19 cellular contexts compared by ENCODE assay signal in genomic region chr19:31659897-31660210, GRCh38.
DNase-seq lines count a peak whose midpoint lies in the region; TF ChIP-seq lines count a peak whose summit lies in the region.
"Had no signal": no experiment of that assay in that cellular context is flagged by ENCODE, and none has a peak within 500 bp of the region (broad histone marks: within the 10 kb centered on the region; RNA-seq: fewer than 3 reads in every experiment).

No MANE protein-coding gene starts in this region.

- TF ChIP-seq CTCF in mammary epithelial cell (conservative IDR thresholded peaks at IDR 0.05 in 1 of 2, IDR thresholded peaks at IDR 0.05 in 1 of 2; ENCODE audit: extremely low read depth in 1 of 2, insufficient read depth in 1 of 2, low read depth in 1 of 2, low read length in 2 of 2) (no peak), MCF 10A (IDR thresholded peaks at IDR 0.05; ENCODE audit: unreplicated experiment) (no peak), esophagus muscularis mucosa (IDR thresholded peaks at IDR 0.05) (no peak)

- H3K4me3 ChIP-seq in mammary epithelial cell (replicated peaks in 1 of 3; ENCODE audit: insufficient read depth in 1 of 3, low read depth in 2 of 3, low read length in 3 of 3) (no peak overlapping the region), esophagus muscularis mucosa (no peak overlapping the region)
- H3K4me3 ChIP-seq: GM23338 had no signal

- POLR2A ChIA-PET in MCF 10A (lab: Yijun Ruan, JAX), result no interaction called here

- TF ChIP-seq POLR2A in esophagus muscularis mucosa (IDR thresholded peaks at IDR 0.05; ENCODE audit: low read depth), result no peak

- H2AFZ ChIP-seq in mammary epithelial cell (ENCODE audit: low read depth, low read length), result no peak overlapping the region
- H2AFZ ChIP-seq: GM23338 had no signal

- no peaks in the 10 kb centered on the region for H3K79me2 ChIP-seq in mammary epithelial cell (ENCODE audit: insufficient read depth, low read length)

- no peak overlapping the region for H3K9ac ChIP-seq in mammary epithelial cell (ENCODE audit: insufficient read depth, low read length)

- dilution Hi-C loops in mammary epithelial cell (cut with HindIII; ENCODE audit: low sequenced_read_pairs), result no loop called here

- H3K9me3 ChIP-seq in mammary epithelial cell (replicated peaks; ENCODE audit: insufficient read depth, low read length) (peaks cover 3% of the 10 kb centered on the region), esophagus muscularis mucosa (no peaks in the 10 kb centered on the region)
- H3K9me3 ChIP-seq: BE2C had no signal

- no TSS peak for BruUV-seq in mammary epithelial cell (replicated peaks; lab: Mats Ljungman, UMichigan)
- no TSS peak for BruUV-seq in MCF 10A (replicated peaks; lab: Mats Ljungman, UMichigan)

- no peaks in the 10 kb centered on the region for H4K20me1 ChIP-seq in mammary epithelial cell (ENCODE audit: insufficient read depth, low read length)

- DNase-seq in mammary epithelial cell (peak; percentile 73), MCF 10A (ENCODE audit: unreplicated experiment) (no peak), astrocyte of the hippocampus (ENCODE audit: low read depth, low spot score) (peak; percentile 14), myocyte (ENCODE audit: low read depth) (peak; percentile 8), esophagus muscularis mucosa (ENCODE audit: extremely low spot score) (no peak)
- DNase-seq in activated CD4-positive, CD25-positive, alpha-beta regulatory T cell treated with anti-CD3 and anti-CD28 coated beads, Interleukin-2, amount 50 U/mL, for 72 hours, result no peak
- DNase-seq in stimulated activated CD4-positive, alpha-beta T cell treated with anti-CD3 and anti-CD28 coated beads, Interleukin-2, amount 100 ng/mL, for 24 hours, result no peak
- DNase-seq: ACHN, BE2C, DMS53, H9, KG1, NCI-H1105, NCI-H1436 treated with DMSO at 0.1 percent for 48 hours, NCI-H187 treated with DMSO at 0.1 percent for 48 hours, NCI-H524, NCI-H748 treated with DMSO at 0.1 percent for 48 hours had no signal

- CTCF ChIA-PET in mammary epithelial cell (lab: Charles Lee; ENCODE audit: low non-redundant PET) (interaction anchor here (0.6 kb wide), 1 partner anchor 221 kb away, joined by 4 read pairs; no protein-coding TSS in a partner anchor), MCF 10A (lab: Yijun Ruan, JAX) (interaction anchor here (0.6 kb wide), 1 partner anchor 910 kb away, joined by 3 read pairs; no protein-coding TSS in a partner anchor)

- H3K27ac Mint-ChIP-seq in MCF 10A (ENCODE audit: low read depth, unreplicated experiment), result no peak overlapping the region
- H3K27ac Mint-ChIP-seq: GM23338, H9 had no signal

- H3K27me3 ChIP-seq in mammary epithelial cell (ENCODE audit: insufficient read depth, low read length) (no peaks in the 10 kb centered on the region), esophagus muscularis mucosa (no peaks in the 10 kb centered on the region)
- H3K27me3 ChIP-seq: BE2C had no signal

- intact Hi-C loops in mammary epithelial cell (cut with micrococcal nuclease) (no loop called here), MCF 10A (cut with micrococcal nuclease) (no loop called here), esophagus muscularis mucosa (cut with DNase I) (no loop called here)

- TF ChIP-seq EP300 in esophagus muscularis mucosa (IDR thresholded peaks at IDR 0.05), result no peak

- H3K36me3 ChIP-seq in mammary epithelial cell (ENCODE audit: insufficient read depth, low read length) (no peaks in the 10 kb centered on the region), esophagus muscularis mucosa (no peaks in the 10 kb centered on the region)
- H3K36me3 ChIP-seq: BE2C had no signal

- WGBS in mammary epithelial cell (ENCODE audit: low coverage, missing lambda C conversion rate), result 34% methylated on average over 3 of the region's 4 CpGs
- 74% methylated on average over 4 of the region's 4 CpGs for WGBS in esophagus muscularis mucosa

- H3K27ac ChIP-seq in mammary epithelial cell (ENCODE audit: insufficient read depth, low read depth, low read length), result no peak overlapping the region
- no peak overlapping the region for H3K27ac ChIP-seq in esophagus muscularis mucosa (replicated peaks in 1 of 4)
- H3K27ac ChIP-seq: 22Rv1 had no signal

- H3K36me3 Mint-ChIP-seq in MCF 10A (ENCODE audit: insufficient read depth, unreplicated experiment), result no peaks in the 10 kb centered on the region

- in situ Hi-C loops in mammary epithelial cell (cut with MboI; ENCODE audit: low sequenced_read_pairs in 2 of 2), result no loop called here

- no peak overlapping the region for H3K4me2 ChIP-seq in mammary epithelial cell (ENCODE audit: insufficient read depth, low read depth, low read length)
- H3K4me2 ChIP-seq: GM23338 had no signal

- H3K27me3 Mint-ChIP-seq in MCF 10A (ENCODE audit: insufficient read depth, unreplicated experiment), result no peaks in the 10 kb centered on the region

- H3K4me1 ChIP-seq in mammary epithelial cell (ENCODE audit: insufficient read depth, low read length), result peaks cover 5% of the 10 kb centered on the region
- H3K4me1 ChIP-seq in esophagus muscularis mucosa, result no peaks in the 10 kb centered on the region
- H3K4me1 ChIP-seq: BE2C had no signal

- no peak overlapping the region for H3K4me3 Mint-ChIP-seq in MCF 10A (ENCODE audit: unreplicated experiment)
- H3K4me3 Mint-ChIP-seq: GM23338, H9 had no signal

- no peaks in the 10 kb centered on the region for H3K4me1 Mint-ChIP-seq in MCF 10A (ENCODE audit: insufficient read depth, unreplicated experiment)

- peaks cover 36% of the 10 kb centered on the region for H3K9me3 Mint-ChIP-seq in MCF 10A (ENCODE audit: unreplicated experiment)
- H3K9me3 Mint-ChIP-seq: GM23338, H9 had no signal

Comparison
In these comparisons a context has a peak if more than half of its experiments do, and no peak if none do; other contexts are left out.
1. DNase-seq: peak in mammary epithelial cell (single experiment), astrocyte of the hippocampus (single experiment) and myocyte (single experiment); none in MCF 10A (single experiment), esophagus muscularis mucosa (single experiment), activated CD4-positive, CD25-positive, alpha-beta regulatory T cell treated with anti-CD3 and anti-CD28 coated beads, Interleukin-2, amount 50 U/mL, for 72 hours (single experiment) and stimulated activated CD4-positive, alpha-beta T cell treated with anti-CD3 and anti-CD28 coated beads, Interleukin-2, amount 100 ng/mL, for 24 hours (0 of 2).